Comparison of ENCODE assay signal across 10 cellular contexts in the genomic region with DNA sequence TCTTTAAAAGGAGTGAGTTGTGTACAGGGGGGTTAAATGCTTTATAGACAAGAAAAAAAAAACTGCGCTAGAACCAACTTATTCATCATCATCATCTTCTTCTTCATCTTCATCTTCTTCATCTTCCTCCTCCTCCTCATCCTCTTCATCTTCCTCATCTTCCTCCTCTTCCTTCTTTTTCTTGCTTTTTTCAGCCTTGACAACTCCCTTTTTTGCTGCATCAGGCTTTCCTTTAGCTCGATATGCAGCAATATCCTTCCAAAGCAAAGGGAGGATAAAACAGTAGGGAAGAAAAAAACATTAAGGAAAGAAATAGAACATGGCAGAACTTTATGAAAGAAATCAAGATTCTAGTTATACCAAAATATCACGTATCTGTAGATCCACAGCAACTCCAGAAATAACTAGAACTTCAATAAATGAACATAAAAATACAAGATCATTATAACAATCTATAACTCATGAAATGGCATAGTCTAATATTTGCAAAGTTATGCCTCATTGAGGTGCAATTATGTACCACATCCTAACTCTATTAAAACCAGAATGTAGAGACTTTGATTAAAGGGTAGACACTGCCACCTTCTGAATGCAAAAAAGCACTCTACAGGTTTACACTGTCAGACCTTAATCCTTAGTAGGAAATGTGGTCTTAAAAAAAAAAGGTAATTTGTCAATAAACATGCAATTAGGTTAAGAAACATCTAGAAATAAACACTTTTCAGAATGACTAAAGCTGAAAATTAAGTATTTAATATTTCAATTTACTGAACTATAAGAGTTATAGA. TPM values are rescaled to one million over a fixed set of nuclear protein-coding genes. Genes with fewer than 3 reads are reported as not detected.
DNase-seq lines count a peak whose midpoint lies in the region; TF ChIP-seq lines count a peak whose summit lies in the region.
"Not testable (repeated sequence)": the region's sequence is repeated elsewhere in the genome, so short reads cannot be mapped to it uniquely, and the experiment has no call there.
"Had no signal": no experiment of that assay in that cellular context is flagged by ENCODE, and none has a peak within 500 bp of the region (broad histone marks: within the 10 kb centered on the region; RNA-seq: fewer than 3 reads in every experiment).

No MANE protein-coding gene starts in this region.

- H3K9ac ChIP-seq in Karpas-422 (ENCODE audit: low read length), result peak overlapping the region; percentile 99; the same call in 1 of the 2 replicates
- H3K9ac ChIP-seq in neural progenitor cell, result not testable (repeated sequence)

- peak overlapping the region; percentile 99 for H3K27ac ChIP-seq in Karpas-422 (ENCODE audit: low read length)
- not testable (repeated sequence) for H3K27ac ChIP-seq in neural progenitor cell
- H3K27ac ChIP-seq in transverse colon, result peak overlapping the region; percentile 99 to 100 (median 100)

- peak overlapping the region; percentile 96; the same call in 1 of the 2 replicates for H3K4me3 ChIP-seq in Karpas-422 (ENCODE audit: low read length)
- H3K4me3 ChIP-seq in neural progenitor cell, transverse colon: not testable (repeated sequence)

- peaks cover 37% of the 10 kb centered on the region for H3K36me3 ChIP-seq in Karpas-422 (ENCODE audit: insufficient read depth, low read length)
- peaks cover 31% of the 10 kb centered on the region for H3K36me3 ChIP-seq in neural progenitor cell
- H3K36me3 ChIP-seq in transverse colon, result peaks cover 0 to 11% (median 2%) of the 10 kb centered on the region in 4 donors

- not testable (repeated sequence) for H2AFZ ChIP-seq in Karpas-422 (ENCODE audit: low read length); neural progenitor cell (replicated peaks)

- in situ Hi-C loops in transverse colon (cut with MboI; ENCODE audit: low pct_ligation_motif_present in 1 of 4, low pct_unique_long_range_greater_than_20kb in 1 of 4, low sequenced_read_pairs in 3 of 4), result loop anchor here in 3 of 4 donors (10.0 to 25.0 kb wide), 2 partner anchors 57 to 324 kb away; no protein-coding TSS in a partner anchor

- H3K9me2 ChIP-seq in Karpas-422 (replicated peaks; ENCODE audit: insufficient read depth, low read length), result not testable (repeated sequence)

- not testable (repeated sequence) for H4K20me1 ChIP-seq in Karpas-422 (ENCODE audit: insufficient read depth, low read depth, low read length)
- peaks cover 43% of the 10 kb centered on the region for H4K20me1 ChIP-seq in neural progenitor cell (ENCODE audit: low read depth)

- DNase-seq in DMS 273 (lab: John Stamatoyannopoulos, UW; ENCODE audit: unreplicated experiment), result peak; percentile 5
- peak; percentile 74 for DNase-seq in Karpas-422
- DNase-seq in RPMI8226, result peak; percentile 5
- not testable (repeated sequence) for DNase-seq in activated naive CD8-positive, alpha-beta T cell treated with anti-CD3 and anti-CD28 coated beads for 36 hours; transverse colon
- DNase-seq in effector CD4-positive, alpha-beta T cell, result peak; percentile 18
- DNase-seq in inferior parietal cortex (ENCODE audit: extremely low spot score), result peak; percentile 68
- DNase-seq in neural progenitor cell (ENCODE audit: low spot score), result peak; percentile 16

- not testable (repeated sequence) for H3K27me3 ChIP-seq in Karpas-422 (ENCODE audit: low read length); neural progenitor cell; transverse colon

- not testable (repeated sequence) for H3K4me3 Mint-ChIP-seq in activated naive CD8-positive, alpha-beta T cell treated with anti-CD3 and anti-CD28 coated beads for 36 hours; neural progenitor cell

- WGBS in transverse colon (ENCODE audit: low coverage in 1 of 2), 2 donors, result 73 to 79% methylated on average over 2 to 3 of the region's 3 CpGs

- TF ChIP-seq CTCF in neural progenitor cell (IDR thresholded peaks at IDR 0.05) (peak; percentile 33), transverse colon (IDR thresholded peaks at IDR 0.05) (peak; percentile 24 to 47 (median 42))

- intact Hi-C loops in transverse colon (cut with DNase I; ENCODE audit: low total_unique reads), result loop anchor here (5.0 to 10.0 kb wide), 2 partner anchors 54 to 337 kb away; no protein-coding TSS in a partner anchor

- H3K9me3 ChIP-seq in Karpas-422 (ENCODE audit: low read length); neural progenitor cell (ENCODE audit: low read depth); transverse colon: not testable (repeated sequence)

- peaks cover 70% of the 10 kb centered on the region for H3F3A ChIP-seq in neural progenitor cell (ENCODE audit: low read depth)

- peaks cover 36% of the 10 kb centered on the region for H3K36me3 Mint-ChIP-seq in activated naive CD8-positive, alpha-beta T cell treated with anti-CD3 and anti-CD28 coated beads for 36 hours
- H3K36me3 Mint-ChIP-seq in neural progenitor cell, result peaks cover 14% of the 10 kb centered on the region

- H3K79me2 ChIP-seq in Karpas-422 (ENCODE audit: low read length), result peaks cover 28% of the 10 kb centered on the region
- H3K79me2 ChIP-seq in neural progenitor cell (ENCODE audit: low read depth), result peaks cover 45% of the 10 kb centered on the region

- H3K4me1 ChIP-seq in Karpas-422 (ENCODE audit: low read length) (peaks cover 68% of the 10 kb centered on the region), neural progenitor cell (peaks cover 12% of the 10 kb centered on the region), transverse colon (peaks cover 4 to 40% (median 22%) of the 10 kb centered on the region in 4 donors)

- TF ChIP-seq EP300 in transverse colon (IDR thresholded peaks at IDR 0.05; ENCODE audit: low read depth), result not testable (repeated sequence)

- not testable (repeated sequence) for H3K9me3 Mint-ChIP-seq in activated naive CD8-positive, alpha-beta T cell treated with anti-CD3 and anti-CD28 coated beads for 36 hours; neural progenitor cell

- not testable (repeated sequence) for TF ChIP-seq POLR2A in transverse colon (IDR thresholded peaks at IDR 0.05)

- not testable (repeated sequence) for H3K27me3 Mint-ChIP-seq in activated naive CD8-positive, alpha-beta T cell treated with anti-CD3 and anti-CD28 coated beads for 36 hours
- peaks cover 10% of the 10 kb centered on the region for H3K27me3 Mint-ChIP-seq in neural progenitor cell (ENCODE audit: insufficient read depth, low read depth)

- H3K27ac Mint-ChIP-seq in activated naive CD8-positive, alpha-beta T cell treated with anti-CD3 and anti-CD28 coated beads for 36 hours, result peak overlapping the region; percentile 69
- H3K27ac Mint-ChIP-seq in neural progenitor cell, result not testable (repeated sequence)

- peaks cover 28% of the 10 kb centered on the region for H3K4me1 Mint-ChIP-seq in activated naive CD8-positive, alpha-beta T cell treated with anti-CD3 and anti-CD28 coated beads for 36 hours
- H3K4me1 Mint-ChIP-seq in neural progenitor cell, result peaks cover 29% of the 10 kb centered on the region

- H3K4me2 ChIP-seq in Karpas-422 (ENCODE audit: low read depth, low read length, poor library complexity, severe bottlenecking), result peak overlapping the region; percentile 99
- peak overlapping the region; percentile 39 for H3K4me2 ChIP-seq in neural progenitor cell

RNA-seq across cellular contexts. Expression of a gene that starts 4.3 kb away (rescaled TPM):
- total RNA-seq in Karpas-422 (2014; rRNA removed; shearing (Covaris generic); ENCODE audit: low replicate concordance), result 660 and 748 TPM in 2 replicates
- total RNA-seq in activated naive CD8-positive, alpha-beta T cell treated with anti-CD3 and anti-CD28 coated beads for 36 hours, result 100 to 1,000 TPM; 804 to 850 TPM
- 886 and 1,493 TPM in 2 replicates for total RNA-seq in neural progenitor cell (ENCODE audit: low replicate concordance)
- 100 to 1,000 TPM; 131 to 274 (median 152) TPM for total RNA-seq in transverse colon

RNA-seq across cellular contexts. Expression of a gene that starts 39.2 kb away (rescaled TPM):
- total RNA-seq in Karpas-422 (2014; rRNA removed; shearing (Covaris generic); ENCODE audit: low replicate concordance), result not detected in 2 replicates
- total RNA-seq in activated naive CD8-positive, alpha-beta T cell treated with anti-CD3 and anti-CD28 coated beads for 36 hours, result not detected
- not detected in 2 replicates for total RNA-seq in neural progenitor cell (ENCODE audit: low replicate concordance)
- total RNA-seq in transverse colon, result not detected
- total RNA-seq: left cardiac atrium, NCI-H460 had no signal
